ENCODE assay signal across 9 cellular contexts in the genomic region with DNA sequence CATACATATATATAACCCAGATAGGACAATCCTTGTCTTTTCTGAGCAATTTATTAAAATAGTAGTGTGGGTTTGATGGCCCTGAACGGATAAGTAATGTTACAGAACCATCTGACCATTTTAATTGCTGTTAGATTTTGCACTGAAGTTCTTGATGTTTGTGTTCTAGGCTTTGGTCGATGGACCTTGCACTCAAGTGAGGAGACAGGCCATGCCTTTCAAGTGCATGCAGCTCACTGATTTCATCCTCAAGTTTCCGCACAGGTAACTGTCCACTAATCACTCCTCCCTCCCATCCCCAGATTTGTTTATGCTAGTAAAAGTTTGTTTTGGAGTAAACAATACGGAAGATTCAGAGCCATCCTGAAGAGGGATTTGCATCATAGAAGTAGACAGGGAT. TPM values are rescaled to one million over a fixed set of nuclear protein-coding genes. Genes with fewer than 3 reads are reported as not detected.
DNase-seq lines count a peak whose midpoint lies in the region; ATAC-seq and TF ChIP-seq lines count a peak whose summit lies in the region.
"Had no signal": no experiment of that assay in that cellular context is flagged by ENCODE, and none has a peak within 500 bp of the region (broad histone marks: within the 10 kb centered on the region; RNA-seq: fewer than 3 reads in every experiment).

No MANE protein-coding gene starts in this region.

- H4K8ac ChIP-seq in H9 (replicated peaks; ENCODE audit: insufficient read length, low read depth, low read length): no peak overlapping the region

- no peak overlapping the region for H2BK5ac ChIP-seq in H9 (ENCODE audit: insufficient read length, low read length)

- H3K18ac ChIP-seq in H9 (ENCODE audit: insufficient read length, low read depth, low read length): no peak overlapping the region

- H3K36me3 Mint-ChIP-seq in H9 (ENCODE audit: insufficient read depth in 1 of 3, low read depth in 3 of 3): peaks cover 37 to 61% (median 54%) of the 10 kb centered on the region in 3 experiments

- H2BK15ac ChIP-seq in H9 (ENCODE audit: low read depth, low read length): no peak overlapping the region

- H3K9ac ChIP-seq in H9 (ENCODE audit: extremely low read depth, insufficient read length, low read length): peak overlapping the region; percentile 40
- peak overlapping the region; percentile 89 for H3K9ac ChIP-seq in SU-DHL-6 (ENCODE audit: low read length)
- H3K9ac ChIP-seq in fibroblast of lung (ENCODE audit: insufficient read depth, low read length): no peak overlapping the region

- H3K9me3 ChIP-seq in H9 (ENCODE audit: control insufficient read depth, low read depth, low read length): no peaks in the 10 kb centered on the region
- H3K9me3 ChIP-seq in SU-DHL-6 (ENCODE audit: insufficient read depth, low read length): no peaks in the 10 kb centered on the region
- no peaks in the 10 kb centered on the region for H3K9me3 ChIP-seq in fibroblast of lung (ENCODE audit: control insufficient read depth, insufficient read depth, low read depth, low read length)

- H3T11ph ChIP-seq in H9 (ENCODE audit: low read length): no peak overlapping the region

- no peak for TF ChIP-seq CTCF in H9 (conservative IDR thresholded peaks at IDR 0.05)
- no peak for TF ChIP-seq CTCF in SU-DHL-6 (IDR thresholded peaks at IDR 0.05; ENCODE audit: insufficient read depth, low read length, poor library complexity, severe bottlenecking)
- no peak for TF ChIP-seq CTCF in fibroblast of lung (conservative IDR thresholded peaks at IDR 0.05 in 1 of 2, IDR thresholded peaks at IDR 0.05 in 1 of 2; ENCODE audit: low read depth in 1 of 2, low read length in 2 of 2)

- no peak overlapping the region for H3K4ac ChIP-seq in H9 (ENCODE audit: low read depth, low read length)

- ATAC-seq in HG02588 (IDR thresholded peaks at IDR 0.05; ENCODE audit: unreplicated experiment) (no peak), GM21423 (IDR thresholded peaks at IDR 0.05; ENCODE audit: unreplicated experiment) (no peak)

- H3K4me1 ChIP-seq in H9 (ENCODE audit: insufficient read depth, low read length) (no peaks in the 10 kb centered on the region), fibroblast of lung (ENCODE audit: control insufficient read depth, extremely low read depth, insufficient read depth, low read length) (peaks cover 5% of the 10 kb centered on the region)

- no peak overlapping the region for H3K14ac ChIP-seq in H9 (ENCODE audit: insufficient read depth, low read length)

- H3K4me1 Mint-ChIP-seq in H9: peaks cover 12 to 23% of the 10 kb centered on the region in 2 experiments

- no peak for DNase-seq in H9
- no peak for DNase-seq in fibroblast of lung (ENCODE audit: low read depth in 2 of 2)
- DNase-seq in skeletal muscle cell (ENCODE audit: low read depth): no peak
- no peak for DNase-seq in ACHN
- DNase-seq: activated CD4-positive, CD25-positive, alpha-beta regulatory T cell; foreskin melanocyte had no signal

- H4K5ac ChIP-seq in H9 (ENCODE audit: insufficient read length, low read depth, low read length): no peak overlapping the region

- no peak overlapping the region for H3K27ac ChIP-seq in H9 (ENCODE audit: insufficient read length, low read depth, low read length)
- H3K27ac ChIP-seq in SU-DHL-6 (ENCODE audit: low read depth, low read length): no peak overlapping the region
- H3K27ac ChIP-seq in fibroblast of lung (ENCODE audit: insufficient read depth, low read length): no peak overlapping the region

- peak overlapping the region; percentile 27 to 76 (median 44); a peak in 3 of 7 replicates for H3K27ac Mint-ChIP-seq in H9

- H3K56ac ChIP-seq in H9 (ENCODE audit: insufficient read length, low read depth, low read length): no peak overlapping the region

- H3K23ac ChIP-seq in H9 (ENCODE audit: insufficient read length, low read depth, low read length): no peak overlapping the region

- peak overlapping the region; percentile 81 to 85 for H3K4me3 Mint-ChIP-seq in H9

- H2AFZ ChIP-seq in H9 (ENCODE audit: low read length) (no peak overlapping the region), SU-DHL-6 (ENCODE audit: low read depth, low read length, severe bottlenecking) (no peak overlapping the region), fibroblast of lung (ENCODE audit: low read length) (no peak overlapping the region)

- peaks cover 2% of the 10 kb centered on the region for H4K20me1 ChIP-seq in H9 (ENCODE audit: control insufficient read depth, insufficient read depth, insufficient read length)
- H4K20me1 ChIP-seq in SU-DHL-6 (ENCODE audit: low read depth, low read length): peaks cover 25% of the 10 kb centered on the region
- H4K20me1 ChIP-seq in fibroblast of lung (ENCODE audit: control insufficient read depth, extremely low read depth, insufficient read depth, low read length): peaks cover 1% of the 10 kb centered on the region

- peaks cover 10% of the 10 kb centered on the region; the same call in 1 of the 2 replicates for H3K79me2 ChIP-seq in H9 (ENCODE audit: insufficient read depth, low read length)
- peaks cover 32% of the 10 kb centered on the region for H3K79me2 ChIP-seq in SU-DHL-6 (ENCODE audit: insufficient read depth, low read length)
- peaks cover 30% of the 10 kb centered on the region for H3K79me2 ChIP-seq in fibroblast of lung (ENCODE audit: control insufficient read depth, insufficient read depth, low read length)

- H3K27me3 Mint-ChIP-seq in H9 (ENCODE audit: low read depth): no peaks in the 10 kb centered on the region

- no peaks in the 10 kb centered on the region for H3K9me2 ChIP-seq in SU-DHL-6 (replicated peaks; ENCODE audit: insufficient read depth, low read length)

- H3K27me3 ChIP-seq in H9 (ENCODE audit: insufficient read depth, low read length): no peaks in the 10 kb centered on the region
- H3K27me3 ChIP-seq in SU-DHL-6 (ENCODE audit: low read length): no peaks in the 10 kb centered on the region
- no peaks in the 10 kb centered on the region for H3K27me3 ChIP-seq in fibroblast of lung (ENCODE audit: control insufficient read depth, insufficient read depth, low read length)

- no peak overlapping the region for H2AK5ac ChIP-seq in H9 (ENCODE audit: insufficient read length, low read length)

- no peak overlapping the region for H2BK120ac ChIP-seq in H9 (ENCODE audit: low read depth, low read length, poor library complexity, severe bottlenecking)

- in situ Hi-C loops in ACHN (cut with HindIII; ENCODE audit: low pct_ligation_motif_present, low pct_unique_long_range_greater_than_20kb, low sequenced_read_pairs): no loop called here

- no peak overlapping the region for H4K91ac ChIP-seq in H9 (ENCODE audit: insufficient read length, low read depth, low read length)

- no peak overlapping the region for H2BK20ac ChIP-seq in H9 (ENCODE audit: low read depth, low read length, poor library complexity, severe bottlenecking)

- H3K9me3 Mint-ChIP-seq in H9: no peaks in the 10 kb centered on the region

- H3K36me3 ChIP-seq in SU-DHL-6 (ENCODE audit: low read length) (peaks cover 37% of the 10 kb centered on the region), fibroblast of lung (ENCODE audit: control insufficient read depth, insufficient read depth, low read length) (peaks cover 7% of the 10 kb centered on the region)

- H3K23me2 ChIP-seq in H9 (ENCODE audit: insufficient read length, low read depth, low read length, poor library complexity, severe bottlenecking): peaks cover 3% of the 10 kb centered on the region

- H3K79me1 ChIP-seq in H9 (ENCODE audit: insufficient read depth, low read depth, low read length, poor library complexity, severe bottlenecking): no peaks in the 10 kb centered on the region

- H2BK12ac ChIP-seq in H9 (ENCODE audit: insufficient read length, low read depth, low read length): no peak overlapping the region

- H3K4me3 ChIP-seq in SU-DHL-6 (ENCODE audit: insufficient read depth, low read length, poor library complexity, severe bottlenecking) (peak overlapping the region; percentile 73), fibroblast of lung (replicated peaks in 1 of 4; ENCODE audit: control extremely low read depth in 1 of 4, insufficient read depth in 1 of 4, low read depth in 3 of 4, low read length in 4 of 4) (peak overlapping the region; percentile 33 to 98 (median 92)), skeletal muscle cell (ENCODE audit: low read depth, low read length) (peak overlapping the region; percentile 97)

- H3K4me2 ChIP-seq in H9 (ENCODE audit: insufficient read depth, insufficient read length, low read length) (peak overlapping the region; percentile 70), SU-DHL-6 (ENCODE audit: low read depth, low read length, poor library complexity, severe bottlenecking) (peak overlapping the region; percentile 79), fibroblast of lung (ENCODE audit: extremely low read depth, insufficient read depth, low read length) (peak overlapping the region; percentile 100)

- peaks cover 13% of the 10 kb centered on the region; the same call in 1 of the 2 replicates for H3F3A ChIP-seq in SU-DHL-6 (ENCODE audit: insufficient read depth)

- no CpG with 5 or more reads among the region's 4 CpGs for WGBS in H9 (ENCODE audit: extremely low coverage, insufficient read length, low lambda C conversion rate)

RNA-seq across cellular contexts. Expression of gene RPL14, which starts 1.3 kb away (rescaled TPM):
- total RNA-seq in H9 (2021) (2,490 and 2,505 TPM in 2 replicates), fibroblast of lung (314 and 493 TPM in 2 replicates)
- 658 and 704 TPM in 2 replicates for polyA plus RNA-seq in fibroblast of lung
- 1,264 and 1,271 TPM in 2 replicates for polyA plus RNA-seq in fibroblast of lung (2012)
- 239 and 294 TPM in 2 replicates for polyA minus RNA-seq in fibroblast of lung (ENCODE audit: low replicate concordance)

RNA-seq across cellular contexts. Expression of gene ZNF619, which starts 18.4 kb away (rescaled TPM):
- total RNA-seq in H9 (2021) (4.3 and 4.8 TPM in 2 replicates), fibroblast of lung (8.7 and 9.6 TPM in 2 replicates)
- polyA plus RNA-seq in fibroblast of lung: 3.2 and 4.2 TPM in 2 replicates
- 1.7 and 2.5 TPM in 2 replicates for polyA plus RNA-seq in fibroblast of lung (2012)
- 1.9 and 3.8 TPM in 2 replicates for polyA minus RNA-seq in fibroblast of lung (ENCODE audit: low replicate concordance)

RNA-seq across cellular contexts. Expression of gene ZNF620, which starts 47.4 kb away (rescaled TPM):
- total RNA-seq in H9 (2021) (27.1 and 27.5 TPM in 2 replicates), fibroblast of lung (1.3 and 1.5 TPM in 2 replicates)
- 0.44 and 0.51 TPM in 2 replicates for polyA plus RNA-seq in fibroblast of lung
- polyA plus RNA-seq in fibroblast of lung (2012): 0.37 and 0.84 TPM in 2 replicates
- not detected in 2 replicates for polyA minus RNA-seq in fibroblast of lung (ENCODE audit: low replicate concordance)

Comparison
In these comparisons a context has a peak if more than half of its experiments do, and no peak if none do; other contexts are left out.
1. RNA of gene ZNF620, which starts 47.4 kb away (total RNA-seq): 27.1 to 27.5 TPM in H9; 1.3 to 1.5 TPM in fibroblast of lung; every median in the first group is over 10 times any median in the second.
2. Peak in every context shown above with its lines, with median percentiles within 50 percentile points of each other: H3K4me2 ChIP-seq and H3K4me3 ChIP-seq.